In genomic region chr18:4394700-4395099, GRCh38 we compare ENCODE assay signal across 18 cellular contexts.
A peak's percentile ranks its signal among the peaks of the same experiment; 100 is the strongest.
DNase-seq lines count a peak whose midpoint lies in the region; ATAC-seq, FAIRE-seq and TF ChIP-seq lines count a peak whose summit lies in the region.
"Had no signal": no experiment of that assay in that cellular context is flagged by ENCODE, and none has a peak within 500 bp of the region (broad histone marks: within the 10 kb centered on the region; RNA-seq: fewer than 3 reads in every experiment).

No MANE protein-coding gene starts in this region.

- H3K27me3 ChIP-seq in GM06990 (replicated peaks; ENCODE audit: control insufficient read depth, insufficient read depth, low read length), result no peaks in the 10 kb centered on the region
- H3K27me3 ChIP-seq in GM12878 (replicated peaks in 1 of 2; ENCODE audit: control insufficient read depth in 2 of 2, insufficient read depth in 2 of 2, low read length in 1 of 2), result no peaks in the 10 kb centered on the region

- TF ChIP-seq RAD21 in GM12878 (IDR thresholded peaks at IDR 0.05; ENCODE audit: insufficient read depth, low read depth, low read length), result no peak

- TF ChIP-seq POLR2A in GM12878 (IDR thresholded peaks at IDR 0.05; ENCODE audit: low read depth, low read length), result no peak

- no peaks in the 10 kb centered on the region for H3K4me1 ChIP-seq in GM12878 (ENCODE audit: control insufficient read depth, insufficient read depth, low read length)
- H3K4me1 ChIP-seq: A549 had no signal

- H4K20me1 ChIP-seq in GM12878 (ENCODE audit: control insufficient read depth, insufficient read depth), result no peaks in the 10 kb centered on the region

- FAIRE-seq in GM12878 (lab: Jason Lieb, UNC), result no peak
- FAIRE-seq: A549 had no signal

- no peak overlapping the region for H3K27ac ChIP-seq in GM12878 (ENCODE audit: control insufficient read depth, insufficient read depth)
- H3K27ac ChIP-seq: 22Rv1, A549, C4-2B had no signal

- BruUV-seq in GM12878 (replicated peaks; lab: Mats Ljungman, UMichigan), result no TSS peak

- WGBS in GM12878 (ENCODE audit: insufficient coverage, insufficient replicate concordance, low lambda C conversion rate, missing lambda C conversion rate), result 10% methylated on average over 4 of the region's 4 CpGs

- intact Hi-C loops in GM12878 (cut with micrococcal nuclease; ENCODE audit: unreplicated experiment), result loop anchor here (5.0 to 10.0 kb wide), 6 partner anchors 33 to 663 kb away; no protein-coding TSS in a partner anchor

- ATAC-seq in GM18867 (IDR thresholded peaks at IDR 0.05; ENCODE audit: unreplicated experiment), result peak; percentile 64
- peak; percentile 67 for ATAC-seq in GM12878
- ATAC-seq: A549, HCT116 had no signal

- H3K4me2 ChIP-seq in GM12878 (ENCODE audit: control insufficient read depth, insufficient read depth), result no peak overlapping the region
- H3K4me2 ChIP-seq: A549 had no signal

- CTCF ChIA-PET in GM12878 (lab: Yijun Ruan, JAX), result interaction anchor here (1.3 kb wide), 1 partner anchor 74 kb away, joined by 4 read pairs; no protein-coding TSS in a partner anchor

- DNase-seq in GM06990 (ENCODE audit: extremely low read depth, insufficient read length), result peak; percentile 37
- DNase-seq in MV-4-11 (lab: John Stamatoyannopoulos, UW), result peak; percentile 43
- peak; percentile 45 for DNase-seq in GM12878 (ENCODE audit: low read depth, low spot score)
- no peak for DNase-seq in DMS 273 (lab: John Stamatoyannopoulos, UW; ENCODE audit: unreplicated experiment)
- no peak for DNase-seq in activated T-cell treated with anti-CD3 and anti-CD28 coated beads, Interleukin-2, amount 50 U/mL, for 48 hours
- no peak for DNase-seq in NCI-H2107 treated with DMSO at 0.1 percent for 48 hours (lab: John Stamatoyannopoulos, UW; ENCODE audit: unreplicated experiment)
- DNase-seq: AML-193; CD4-positive, alpha-beta T cell; DMS79 treated with DMSO at 0.1 percent for 48 hours; GOT3; H7; HFFc6; KG1 had no signal

- H3K36me3 ChIP-seq in GM06990 (ENCODE audit: control insufficient read depth, insufficient read depth, low read length) (no peaks in the 10 kb centered on the region), GM12878 (ENCODE audit: control insufficient read depth in 2 of 2, insufficient read depth in 2 of 2, low read length in 1 of 2) (no peaks in the 10 kb centered on the region; a peak in 1 of 4 replicates)

- RAD21 ChIA-PET in GM12878 (lab: Charles Lee; ENCODE audit: unreplicated experiment), result interaction anchor here (0.9 to 2.3 kb wide), 7 partner anchors 9 to 663 kb away, joined by 3 to 7 read pairs (median 3); no protein-coding TSS in a partner anchor

- POLR2A ChIA-PET in GM12878 (lab: Charles Lee), result no interaction called here

- peak; percentile 45 to 73; a peak in 2 of 4 replicates for TF ChIP-seq EP300 in GM12878 (IDR thresholded peaks at IDR 0.05; ENCODE audit: borderline replicate concordance in 1 of 2, control insufficient read depth in 1 of 2, low read depth in 2 of 2, low read length in 2 of 2)

- no peak overlapping the region for H2AFZ ChIP-seq in GM12878 (ENCODE audit: control insufficient read depth, low read depth, low read length)

- H3K9ac ChIP-seq in GM12878 (ENCODE audit: control insufficient read depth, insufficient read depth, low read length), result no peak overlapping the region

- H3K4me3 ChIP-seq in GM06990 (replicated peaks; ENCODE audit: low read depth, low read length) (peak overlapping the region; percentile 15), GM12878 (no peak overlapping the region)
- H3K4me3 ChIP-seq: A549 had no signal

- H3K79me2 ChIP-seq in GM12878 (ENCODE audit: control insufficient read depth, insufficient read depth, low read length), result no peaks in the 10 kb centered on the region

- H3K9me3 ChIP-seq in GM12878 (replicated peaks; ENCODE audit: control insufficient read depth, insufficient read depth, low read length), result no peaks in the 10 kb centered on the region; the same call in 2 of the 3 replicates
- H3K9me3 ChIP-seq: A549 had no signal

- SMC1A ChIA-PET in GM12878 (lab: Charles Lee; ENCODE audit: uncharacterized antibody, unreplicated experiment), result interaction anchor here (0.5 to 2.9 kb wide), 20 partner anchors 9 to 144 kb away, joined by 3 to 12 read pairs (median 4); no protein-coding TSS in a partner anchor

- TF ChIP-seq CTCF in GM06990 (IDR thresholded peaks at IDR 0.05; ENCODE audit: insufficient read depth, low read length, poor library complexity, severe bottlenecking), result no peak
- TF ChIP-seq CTCF in GM12878 (IDR thresholded peaks at IDR 0.05 in 2 of 3, conservative IDR thresholded peaks at IDR 0.05 in 1 of 3; ENCODE audit: control insufficient read depth in 2 of 3, extremely low read depth in 1 of 3, insufficient read depth in 1 of 3, low read depth in 3 of 3, low read length in 3 of 3), result no peak

- in situ Hi-C loops in GM12878 (cut with MboI), result no loop called here

TF ChIP-seq in GM12878, 131 proteins besides CTCF, POLR2A, EP300 and RAD21 (continues in another document):
- TF ChIP-seq BHLHE40 (IDR thresholded peaks at IDR 0.05; ENCODE audit: borderline replicate concordance in 1 of 2, low read depth in 2 of 2, low read length in 1 of 2), result peak; percentile 5 to 27; a peak in 1 of 4 replicates
- TF ChIP-seq E4F1 (IDR thresholded peaks at IDR 0.05; ENCODE audit: borderline replicate concordance, partially characterized antibody), result no peak
- no peak for TF ChIP-seq SP1 (IDR thresholded peaks at IDR 0.05; ENCODE audit: low read depth, low read length)
- peak; percentile 64 to 77; a peak in 2 of 4 replicates for TF ChIP-seq IKZF2 (IDR thresholded peaks at IDR 0.05)
- no peak for TF ChIP-seq CUX1 (IDR thresholded peaks at IDR 0.05; ENCODE audit: insufficient replicate concordance, low read depth, low read length)
- TF ChIP-seq IKZF1 (conservative IDR thresholded peaks at IDR 0.05), result peak; percentile 69

Comparison
In these comparisons a context has a peak if more than half of its experiments do, and no peak if none do; other contexts are left out.
1. DNase-seq: peak in GM06990 (single experiment), MV-4-11 (single experiment) and GM12878 (single experiment); none in DMS 273 (single experiment), activated T-cell treated with anti-CD3 and anti-CD28 coated beads, Interleukin-2, amount 50 U/mL, for 48 hours (0 of 2) and NCI-H2107 treated with DMSO at 0.1 percent for 48 hours (single experiment).